Comparison of ENCODE assay signal across 30 cellular contexts in the genomic region with DNA sequence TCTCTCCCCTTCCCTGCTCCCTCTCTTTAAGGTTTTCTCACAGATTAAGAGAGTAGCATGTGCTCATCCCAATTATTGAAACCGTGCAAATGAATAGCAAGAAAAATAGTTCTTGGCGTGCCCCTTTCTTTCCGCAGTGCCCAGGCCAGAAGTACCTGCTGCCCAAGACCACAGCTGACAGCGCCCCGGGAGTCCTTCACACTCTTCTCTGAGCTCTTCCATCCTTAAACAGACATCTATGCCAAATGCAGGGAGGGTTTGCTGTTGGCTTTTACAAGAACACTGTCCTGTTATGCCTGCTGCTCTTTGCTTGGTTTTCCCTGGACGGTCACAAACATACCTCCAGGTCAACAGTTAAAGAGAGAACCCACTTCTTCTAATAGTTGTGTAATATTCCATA.
"Had no signal": no experiment of that assay in that cellular context is flagged by ENCODE, and none has a peak within 500 bp of the region (broad histone marks: within the 10 kb centered on the region; RNA-seq: fewer than 3 reads in every experiment).

No MANE protein-coding gene starts in this region.

- ATAC-seq: activated CD8-positive, alpha-beta T cell treated with anti-CD3 and anti-CD28 coated beads for 36 hours; activated naive CD4-positive, alpha-beta T cell treated with anti-CD3 and anti-CD28 coated beads, Interleukin-2, amount 50 U/mL, for 72 hours; activated T-cell treated with anti-CD3 and anti-CD28 coated beads, Interleukin-2, amount 50 U/mL, for 4 hours; activated T-cell treated with anti-CD3 and anti-CD28 coated beads, Interleukin-2, amount 50 U/mL, for 72 hours; activated T-helper 17 cell treated with anti-CD3 and anti-CD28 coated beads, Interleukin-2, amount 50 U/mL, for 72 hours; body of pancreas had no signal

- DNase-seq: activated B cell treated with CpG ODN at 0.5 μM for 24 hours; activated CD4-positive, alpha-beta memory T cell treated with anti-CD3 and anti-CD28 coated beads for 36 hours; activated CD4-positive, alpha-beta T cell treated with anti-CD3 and anti-CD28 coated beads for 4 hours; activated CD4-positive, alpha-beta T cell treated with anti-CD3 and anti-CD28 coated beads, Interleukin-2, amount 10 ng/mL, durations not matched to agents 24 days and 14 days; activated CD4-positive, alpha-beta T cell treated with anti-CD3 and anti-CD28 coated beads, Interleukin-2, amount 50 U/mL, for 1 hour; activated CD4-positive, alpha-beta T cell treated with anti-CD3 and anti-CD28 coated beads, Interleukin-2, amount 50 U/mL, for 4 hours; activated CD4-positive, CD25-positive, alpha-beta regulatory T cell treated with anti-CD3 and anti-CD28 coated beads, Interleukin-2, amount 50 U/mL, for 72 hours; activated CD8-positive, alpha-beta memory T cell treated with anti-CD3 and anti-CD28 coated beads, Interleukin-2, amount 50 U/mL, for 4 hours; activated CD8-positive, alpha-beta T cell treated with anti-CD3 and anti-CD28 coated beads for 36 hours; activated effector memory CD4-positive, alpha-beta T cell treated with anti-CD3 and anti-CD28 coated beads, Interleukin-2, amount 50 U/mL, for 16 hours; activated gamma-delta T cell treated with Interleukin-2 at 50 U/mL for 16 hours; activated naive CD4-positive, alpha-beta T cell; activated naive CD4-positive, alpha-beta T cell treated with anti-CD3 and anti-CD28 coated beads for 36 hours; activated naive CD4-positive, alpha-beta T cell treated with anti-CD3 and anti-CD28 coated beads, Interleukin-2, amount 50 U/mL, for 16 hours; activated naive CD8-positive, alpha-beta T cell treated with anti-CD3 and anti-CD28 coated beads for 36 hours; activated T-cell treated with anti-CD3 and anti-CD28 coated beads for 4 hours; activated T-cell treated with anti-CD3 and anti-CD28 coated beads, Interleukin-2, amount 50 U/mL, for 1 hour; activated T-cell treated with anti-CD3 and anti-CD28 coated beads, Interleukin-2, amount 50 U/mL, for 4 hours; activated T-cell treated with anti-CD3 and anti-CD28 coated beads, Interleukin-2, amount 50 U/mL, for 72 hours; adrenal gland; amniotic stem cell; aorta; body of pancreas; brain microvascular endothelial cell; central memory CD4-positive, alpha-beta T cell; T-helper 1 cell; T-helper 2 cell; T-helper 9 cell had no signal
